Comparison of ENCODE assay signal across 15 cellular contexts in genomic region chr7:63071920-63072319, GRCh38.
DNase-seq lines count a peak whose midpoint lies in the region; ATAC-seq and TF ChIP-seq lines count a peak whose summit lies in the region.
"Had no signal": no experiment of that assay in that cellular context is flagged by ENCODE, and none has a peak within 500 bp of the region (broad histone marks: within the 10 kb centered on the region; RNA-seq: fewer than 3 reads in every experiment).

No MANE protein-coding gene starts in this region.

- in situ Hi-C loops in HAP-1 (cut with MboI; ENCODE audit: low sequenced_read_pairs), result no loop called here

- peaks cover 0 to 37% (median 4%) of the 10 kb centered on the region in 12 donors for H3K9me3 ChIP-seq in heart left ventricle
- no peaks in the 10 kb centered on the region for H3K9me3 ChIP-seq in HAP-1

- H3K36me3 ChIP-seq in heart left ventricle (no peaks in the 10 kb centered on the region), HAP-1 (replicated peaks) (no peaks in the 10 kb centered on the region)
- H3K36me3 ChIP-seq: BLaER1 had no signal

- ATAC-seq in heart left ventricle (no peak), sciatic nerve (no peak), GM18868 (IDR thresholded peaks at IDR 0.05; ENCODE audit: unreplicated experiment) (no peak)
- ATAC-seq: HepG2 had no signal

- no peak for TF ChIP-seq POLR2A in heart left ventricle (IDR thresholded peaks at IDR 0.05)

- H3K4me3 ChIP-seq in heart left ventricle (no peak overlapping the region), HAP-1 (no peak overlapping the region)
- H3K4me3 ChIP-seq: BLaER1 had no signal

- no peak for TF ChIP-seq CTCF in heart left ventricle (IDR thresholded peaks at IDR 0.05)

- H3K27me3 ChIP-seq in heart left ventricle (no peaks in the 10 kb centered on the region), HAP-1 (ENCODE audit: low read depth) (no peaks in the 10 kb centered on the region)
- H3K27me3 ChIP-seq: BLaER1 had no signal

- intact Hi-C loops in cardiac septum (cut with DNase I), result no loop called here
- intact Hi-C loops in heart left ventricle (cut with DNase I), result no loop called here
- intact Hi-C loops in sciatic nerve (cut with DNase I), result no loop called here

- H3K27ac ChIP-seq in heart left ventricle, result no peak overlapping the region
- H3K27ac ChIP-seq: BLaER1 had no signal

- peak; percentile 60 for DNase-seq in cardiac septum (ENCODE audit: low spot score)
- DNase-seq in heart left ventricle, result no peak
- DNase-seq in islet precursor cell, result peak; percentile 38
- DNase-seq in sciatic nerve (ENCODE audit: low spot score), result peak; percentile 13
- no peak for DNase-seq in HAP-1 (ENCODE audit: low spot score in 2 of 2)
- no peak for DNase-seq in mesenteric fat pad (ENCODE audit: low spot score)
- DNase-seq: 8988T; CD4-positive, alpha-beta memory T cell; DMS79 treated with DMSO at 0.1 percent for 48 hours; GF-D8; GOT3; H7 had no signal

- WGBS in heart left ventricle, 4 donors, result 35 to 54% (median 42%) methylated on average over 3 to 5 of the region's 5 CpGs

- no peaks in the 10 kb centered on the region for H3K4me1 ChIP-seq in heart left ventricle
- no peaks in the 10 kb centered on the region for H3K4me1 ChIP-seq in HAP-1
- H3K4me1 ChIP-seq: BLaER1 had no signal

Comparison
In these comparisons a context has a peak if more than half of its experiments do, and no peak if none do; other contexts are left out.
1. DNase-seq: peak in cardiac septum (single experiment), islet precursor cell (single experiment) and sciatic nerve (single experiment); none in heart left ventricle (0 of 5), HAP-1 (0 of 2) and mesenteric fat pad (single experiment).